19 cellular contexts compared by ENCODE assay signal in genomic region chr13:34025746-34026145, GRCh38.
DNase-seq lines count a peak whose midpoint lies in the region; ATAC-seq and TF ChIP-seq lines count a peak whose summit lies in the region.
"Had no signal": no experiment of that assay in that cellular context is flagged by ENCODE, and none has a peak within 500 bp of the region (broad histone marks: within the 10 kb centered on the region; RNA-seq: fewer than 3 reads in every experiment).

No MANE protein-coding gene starts in this region.

- no peak overlapping the region for H3K4me3 ChIP-seq in choroid plexus epithelial cell (ENCODE audit: low read depth, low read length)
- H3K4me3 ChIP-seq: coronary artery, SK-N-MC, tibial nerve had no signal

- ATAC-seq in GM18861 (IDR thresholded peaks at IDR 0.05; ENCODE audit: unreplicated experiment), result no peak
- ATAC-seq: esophagus mucosa; naive thymus-derived CD8-positive, alpha-beta T cell had no signal

- no peak for TF ChIP-seq CTCF in choroid plexus epithelial cell (conservative IDR thresholded peaks at IDR 0.05; ENCODE audit: low read depth, low read length)

- DNase-seq in DMS53 (lab: John Stamatoyannopoulos, UW) (peak; percentile 61), M059J (ENCODE audit: low read depth) (peak; percentile 90), choroid plexus epithelial cell (ENCODE audit: low read depth) (peak; percentile 54), kidney tubule cell (ENCODE audit: low spot score) (peak; percentile 56), epidermal melanocyte (ENCODE audit: insufficient read length, low spot score) (no peak), superior temporal gyrus (ENCODE audit: extremely low spot score) (no peak), NCI-H345 (lab: John Stamatoyannopoulos, UW) (no peak)
- DNase-seq: activated CD4-positive, alpha-beta memory T cell treated with anti-CD3 and anti-CD28 coated beads, Interleukin-2, amount 10 ng/mL, durations not matched to agents 7 days and 5 days; AML-193; H9; naive thymus-derived CD8-positive, alpha-beta T cell; NCI-H1417 treated with DMSO at 0.1 percent for 48 hours; NCI-H446; stimulated activated CD4-positive, alpha-beta T cell treated with anti-CD3 and anti-CD28 coated beads, Interleukin-1b, Interleukin-23, amount 100 ng/mL, for 48 hours had no signal

Comparison
In these comparisons a context has a peak if more than half of its experiments do, and no peak if none do; other contexts are left out.
1. DNase-seq: peak in DMS53 (single experiment), M059J (single experiment), choroid plexus epithelial cell (single experiment) and kidney tubule cell (single experiment); none in epidermal melanocyte (single experiment), superior temporal gyrus (single experiment) and NCI-H345 (single experiment).